21 cellular contexts compared by ENCODE assay signal in genomic region chr2:30969006-30969405, GRCh38.
"Had no signal": no experiment of that assay in that cellular context is flagged by ENCODE, and none has a peak within 500 bp of the region (broad histone marks: within the 10 kb centered on the region; RNA-seq: fewer than 3 reads in every experiment).

No MANE protein-coding gene starts in this region.

- H3K27ac Mint-ChIP-seq: activated naive CD4-positive, alpha-beta T cell treated with anti-CD3 and anti-CD28 coated beads for 36 hours; brain; immature natural killer cell; neural progenitor cell; stimulated activated naive CD8-positive, alpha-beta T cell treated with anti-CD3 and anti-CD28 coated beads, Interleukin-15, Interleukin-2, amounts not matched to agents 100 ng/mL and 50 ng/mL, for 24 hours; type B pancreatic cell had no signal

- H3K27ac ChIP-seq: colonic mucosa, esophagus muscularis mucosa, left ventricle myocardium inferior, neural progenitor cell, prostate gland, right atrium auricular region had no signal

- H3K27me3 ChIP-seq: colonic mucosa, neural progenitor cell, right atrium auricular region had no signal

- H3K4me3 Mint-ChIP-seq: activated naive CD4-positive, alpha-beta T cell treated with anti-CD3 and anti-CD28 coated beads for 36 hours; activated T-cell treated with anti-CD3 and anti-CD28 coated beads, Interleukin-2, amount 50 U/mL, for 4 hours; brain; central memory CD8-positive, alpha-beta T cell; immature natural killer cell; neural progenitor cell; stimulated activated naive CD8-positive, alpha-beta T cell treated with anti-CD3 and anti-CD28 coated beads, Interleukin-15, Interleukin-2, amounts not matched to agents 100 ng/mL and 50 ng/mL, for 24 hours; type B pancreatic cell had no signal

- ATAC-seq: activated CD4-positive, CD25-positive, alpha-beta regulatory T cell treated with anti-CD3 and anti-CD28 coated beads, Interleukin-2, amount 50 U/mL, for 24 hours; activated T-cell treated with anti-CD3 and anti-CD28 coated beads, Interleukin-2, amount 50 U/mL, for 4 hours had no signal

- H3K27me3 Mint-ChIP-seq: brain; stimulated activated naive CD8-positive, alpha-beta T cell treated with anti-CD3 and anti-CD28 coated beads, Interleukin-15, Interleukin-2, amounts not matched to agents 100 ng/mL and 50 ng/mL, for 24 hours had no signal

- FAIRE-seq: endometrium had no signal

- DNase-seq: activated CD4-positive, alpha-beta T cell treated with anti-CD3 and anti-CD28 coated beads, Interleukin-2, amount 50 U/mL, for 1 hour; activated CD8-positive, alpha-beta memory T cell treated with anti-CD3 and anti-CD28 coated beads, Interleukin-2, amount 50 U/mL, for 4 hours; activated naive CD4-positive, alpha-beta T cell treated with anti-CD3 and anti-CD28 coated beads for 36 hours; activated T-cell treated with anti-CD3 and anti-CD28 coated beads, Interleukin-2, amount 50 U/mL, for 4 hours; anterior cingulate cortex; colonic mucosa; immature natural killer cell; kidney glomerular epithelial cell; left ventricle myocardium inferior; mammary epithelial cell; T1000 had no signal

- H3K4me3 ChIP-seq: colonic mucosa, esophagus muscularis mucosa, left ventricle myocardium inferior, neural progenitor cell, prostate gland, right atrium auricular region had no signal

- H3K4me1 ChIP-seq: colonic mucosa, esophagus muscularis mucosa, neural progenitor cell, prostate gland had no signal

- H3K4me1 Mint-ChIP-seq: central memory CD8-positive, alpha-beta T cell; immature natural killer cell; neural progenitor cell had no signal

- H3K36me3 Mint-ChIP-seq: brain, immature natural killer cell, neural progenitor cell, type B pancreatic cell had no signal

- H3K9me3 Mint-ChIP-seq: activated naive CD4-positive, alpha-beta T cell treated with anti-CD3 and anti-CD28 coated beads for 36 hours; activated T-cell treated with anti-CD3 and anti-CD28 coated beads, Interleukin-2, amount 50 U/mL, for 4 hours; brain; central memory CD8-positive, alpha-beta T cell; immature natural killer cell; neural progenitor cell; stimulated activated naive CD8-positive, alpha-beta T cell treated with anti-CD3 and anti-CD28 coated beads, Interleukin-15, Interleukin-2, amounts not matched to agents 100 ng/mL and 50 ng/mL, for 24 hours; type B pancreatic cell had no signal

- H3K9me3 ChIP-seq: colonic mucosa, esophagus muscularis mucosa, left ventricle myocardium inferior, prostate gland, right atrium auricular region had no signal

- H3K36me3 ChIP-seq: colonic mucosa, esophagus muscularis mucosa, left ventricle myocardium inferior, neural progenitor cell, prostate gland, right atrium auricular region had no signal
